Comparison of ENCODE assay signal across 8 cellular contexts in the genomic region with DNA sequence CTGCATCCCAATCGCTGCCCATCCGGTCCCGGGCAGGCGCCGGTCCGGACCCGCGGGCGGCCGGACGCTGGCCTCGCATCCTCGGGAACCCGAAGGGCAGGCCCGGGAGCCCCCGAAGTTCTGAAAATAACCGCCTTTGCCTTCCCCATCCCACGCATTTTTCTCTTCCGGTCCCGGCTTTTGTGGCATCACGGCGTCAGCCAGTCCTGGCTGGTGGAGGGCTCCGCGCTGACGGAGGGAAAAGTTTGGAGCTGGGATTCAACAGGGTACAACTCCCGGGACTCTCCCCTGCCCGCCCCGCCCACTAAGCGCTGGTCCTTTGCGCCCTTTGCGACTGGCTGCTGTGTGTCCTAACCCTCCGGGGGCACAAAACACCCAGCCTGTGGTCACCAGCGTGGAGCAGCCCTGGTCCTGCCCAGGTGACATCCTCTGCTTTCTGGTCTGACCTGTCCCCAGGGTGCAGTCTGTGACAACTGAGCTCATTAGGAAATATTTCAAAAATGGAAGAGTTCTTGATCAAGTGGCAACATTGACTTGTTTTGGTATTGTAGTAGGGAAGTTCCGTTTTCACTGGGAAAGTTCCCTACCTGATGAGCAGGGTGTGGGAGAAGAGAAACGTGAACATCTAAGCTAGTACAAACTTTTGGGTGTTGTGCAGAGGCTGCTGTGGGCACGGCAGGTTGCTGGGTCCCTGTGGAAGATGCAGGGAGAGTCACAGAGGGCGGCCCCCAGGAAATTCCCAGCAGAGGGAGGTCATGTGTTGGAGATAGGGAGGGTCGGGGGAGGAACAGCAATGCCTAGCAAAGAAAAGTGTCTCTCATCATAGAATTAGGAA. TPM values are rescaled to one million over a fixed set of nuclear protein-coding genes. Genes with fewer than 3 reads are reported as not detected.
DNase-seq lines count a peak whose midpoint lies in the region; ATAC-seq and TF ChIP-seq lines count a peak whose summit lies in the region.

No MANE protein-coding gene starts in this region.

- H3K36me3 Mint-ChIP-seq in T-helper 17 cell (ENCODE audit: low read depth): peaks cover 5% of the 10 kb centered on the region
- no peaks in the 10 kb centered on the region for H3K36me3 Mint-ChIP-seq in natural killer cell

- ATAC-seq in T-helper 17 cell (no peak), natural killer cell (no peak), GM18861 (IDR thresholded peaks at IDR 0.05; ENCODE audit: unreplicated experiment) (no peak)

- H3K79me2 ChIP-seq in parathyroid adenoma: no peaks in the 10 kb centered on the region

- no peak overlapping the region for H3K27ac ChIP-seq in parathyroid adenoma

- intact Hi-C loops in natural killer cell (cut with micrococcal nuclease): no loop called here

- peak overlapping the region; percentile 16 for H3K4me2 ChIP-seq in parathyroid adenoma (ENCODE audit: low read length)

- no peak overlapping the region for H3K27ac Mint-ChIP-seq in T-helper 17 cell
- no peak overlapping the region for H3K27ac Mint-ChIP-seq in natural killer cell

- no peaks in the 10 kb centered on the region for H3K36me3 ChIP-seq in parathyroid adenoma (ENCODE audit: control insufficient read depth, insufficient read depth, low read length)

- H3K4me3 ChIP-seq in parathyroid adenoma (ENCODE audit: low read depth, low read length): no peak overlapping the region

- H2AFZ ChIP-seq in parathyroid adenoma: peak overlapping the region; percentile 73

- no peaks in the 10 kb centered on the region for H3K27me3 ChIP-seq in parathyroid adenoma (ENCODE audit: control insufficient read depth, insufficient read depth, low read length)

- H3K4me3 Mint-ChIP-seq in T-helper 17 cell (peak overlapping the region; percentile 67), natural killer cell (no peak overlapping the region)

- DNase-seq in activated CD4-positive, alpha-beta T cell treated with anti-CD3 and anti-CD28 coated beads, Interleukin-2, amount 50 U/mL, for 48 hours: peak; percentile 13 to 16
- DNase-seq in activated CD4-positive, alpha-beta T cell treated with anti-CD3 and anti-CD28 coated beads, Interleukin-2, amount 50 U/mL, for 4 hours: no peak
- DNase-seq in T-helper 17 cell: no peak
- DNase-seq in glomerular visceral epithelial cell (ENCODE audit: extremely low spot score): peak; percentile 16
- no peak for DNase-seq in natural killer cell
- no peak for DNase-seq in GOT3 (lab: John Stamatoyannopoulos, UW)

- no peaks in the 10 kb centered on the region for H3K4me1 ChIP-seq in parathyroid adenoma

- TF ChIP-seq CTCF in parathyroid adenoma (IDR thresholded peaks at IDR 0.05) (no peak), natural killer cell (IDR thresholded peaks at IDR 0.05) (no peak)

- no peak overlapping the region for H3K9ac ChIP-seq in parathyroid adenoma

- H3K9me3 ChIP-seq in T-helper 17 cell (ENCODE audit: control insufficient read depth, low read length, poor library complexity, severe bottlenecking) (no peaks in the 10 kb centered on the region), parathyroid adenoma (ENCODE audit: control insufficient read depth, low read length) (no peaks in the 10 kb centered on the region)

- peaks cover 75% of the 10 kb centered on the region for H3K27me3 Mint-ChIP-seq in T-helper 17 cell
- H3K27me3 Mint-ChIP-seq in natural killer cell (ENCODE audit: low read depth in 2 of 2): peaks cover 55 to 74% of the 10 kb centered on the region in 2 donors

- H3K9me3 Mint-ChIP-seq in natural killer cell: no peaks in the 10 kb centered on the region

- peaks cover 4% of the 10 kb centered on the region for H3K4me1 Mint-ChIP-seq in T-helper 17 cell
- H3K4me1 Mint-ChIP-seq in natural killer cell: no peaks in the 10 kb centered on the region

RNA-seq across cellular contexts. Expression of a gene that starts 0.8 kb away (rescaled TPM):
- total RNA-seq in T-helper 17 cell (not detected), natural killer cell (not detected)

Comparison
In these comparisons a context has a peak if more than half of its experiments do, and no peak if none do; other contexts are left out.
1. DNase-seq: peak in activated CD4-positive, alpha-beta T cell treated with anti-CD3 and anti-CD28 coated beads, Interleukin-2, amount 50 U/mL, for 48 hours (2 of 2) and glomerular visceral epithelial cell (single experiment); none in activated CD4-positive, alpha-beta T cell treated with anti-CD3 and anti-CD28 coated beads, Interleukin-2, amount 50 U/mL, for 4 hours (0 of 2), T-helper 17 cell (0 of 3), natural killer cell (single experiment) and GOT3 (single experiment).